Comparison of ENCODE assay signal across 8 cellular contexts in genomic region chr1:1291611-1292441, GRCh38. TPM values are rescaled to one million over a fixed set of nuclear protein-coding genes. Genes with fewer than 3 reads are reported as not detected.
A peak's percentile ranks its signal among the peaks of the same experiment; 100 is the strongest.
DNase-seq lines count a peak whose midpoint lies in the region; ATAC-seq and TF ChIP-seq lines count a peak whose summit lies in the region.

No MANE protein-coding gene starts in this region.

- H3K4me1 Mint-ChIP-seq in activated naive CD8-positive, alpha-beta T cell treated with anti-CD3 and anti-CD28 coated beads, Interleukin-2, amount 50 U/mL, for 24 hours, result no peaks in the 10 kb centered on the region

- H3K4me1 ChIP-seq in right cardiac atrium (ENCODE audit: control insufficient read depth, insufficient read depth, low read length) (no peaks in the 10 kb centered on the region), spleen (peaks cover 0 to 22% (median 10%) of the 10 kb centered on the region in 6 donors)

- H3K27me3 ChIP-seq in right cardiac atrium (ENCODE audit: control insufficient read depth, insufficient read depth) (no peaks in the 10 kb centered on the region), spleen (replicated peaks in 1 of 7) (peaks cover 0 to 12% (median 0%) of the 10 kb centered on the region in 7 donors)

- peaks cover 0 to 42% (median 4%) of the 10 kb centered on the region in 6 donors for H3K36me3 ChIP-seq in spleen

- intact Hi-C loops in right cardiac atrium (cut with DNase I), result loop anchor here in 3 of 4 donors (5.0 to 10.0 kb wide), 2 partner anchors 167 to 170 kb away; no protein-coding TSS in a partner anchor
- intact Hi-C loops in spleen (cut with DNase I; ENCODE audit: low total_unique reads), result loop anchor here (2.0 kb wide), 1 partner anchor 169 kb away; no protein-coding TSS in a partner anchor

- WGBS in right cardiac atrium, result 39% methylated on average over 43 of the region's 43 CpGs
- 39 to 72% (median 51%) methylated on average over 34 to 43 of the region's 43 CpGs for WGBS in spleen, 5 donors

- H3K27ac Mint-ChIP-seq in activated naive CD8-positive, alpha-beta T cell treated with anti-CD3 and anti-CD28 coated beads, Interleukin-2, amount 50 U/mL, for 24 hours, result no peak overlapping the region

- H3K4me3 ChIP-seq in GM12864 (ENCODE audit: low read depth, low read length), result no peak overlapping the region
- no peak overlapping the region for H3K4me3 ChIP-seq in right cardiac atrium (ENCODE audit: low read length)
- no peak overlapping the region for H3K4me3 ChIP-seq in spleen

- H3K27me3 Mint-ChIP-seq in activated naive CD8-positive, alpha-beta T cell treated with anti-CD3 and anti-CD28 coated beads, Interleukin-2, amount 50 U/mL, for 24 hours, result no peaks in the 10 kb centered on the region

- TF ChIP-seq CTCF in GM12864 (IDR thresholded peaks at IDR 0.05; ENCODE audit: low read depth, low read length, missing control alignments) (peak; percentile 64), spleen (IDR thresholded peaks at IDR 0.05 in 8 of 11, conservative IDR thresholded peaks at IDR 0.05 in 3 of 11) (peak; percentile 63 to 85 (median 78))

- no peaks in the 10 kb centered on the region for H3K9me3 ChIP-seq in right cardiac atrium (ENCODE audit: control insufficient read depth, low read length)
- H3K9me3 ChIP-seq in spleen, result no peaks in the 10 kb centered on the region

- H3K27ac ChIP-seq in right cardiac atrium (ENCODE audit: low read length), result no peak overlapping the region
- H3K27ac ChIP-seq in spleen, result no peak overlapping the region

- no peak for TF ChIP-seq POLR2A in spleen (IDR thresholded peaks at IDR 0.05)

- DNase-seq in GM12864 (ENCODE audit: low read depth), result no peak
- DNase-seq in MV-4-11 (lab: John Stamatoyannopoulos, UW), result peak; percentile 28
- peak; percentile 18 for DNase-seq in SKM-1 treated with dmso at 0.1 percent for 144 hours (lab: John Stamatoyannopoulos, UW; ENCODE audit: unreplicated experiment)
- DNase-seq in activated naive CD8-positive, alpha-beta T cell treated with anti-CD3 and anti-CD28 coated beads, Interleukin-2, amount 50 U/mL, for 24 hours, result peak; percentile 61
- peak; percentile 65 to 89 (median 83) for DNase-seq in right cardiac atrium
- peak; percentile 92 for DNase-seq in spleen
- no peak for DNase-seq in cortex of kidney (lab: John Stamatoyannopoulos, UW)

- no peak overlapping the region for H3K4me3 Mint-ChIP-seq in activated naive CD8-positive, alpha-beta T cell treated with anti-CD3 and anti-CD28 coated beads, Interleukin-2, amount 50 U/mL, for 24 hours

- no peak for ATAC-seq in activated naive CD8-positive, alpha-beta T cell treated with anti-CD3 and anti-CD28 coated beads, Interleukin-2, amount 50 U/mL, for 24 hours
- ATAC-seq in right cardiac atrium (peak; percentile 55 to 64), GM21717 (IDR thresholded peaks at IDR 0.05; ENCODE audit: unreplicated experiment) (no peak)

- H3K9me3 Mint-ChIP-seq in activated naive CD8-positive, alpha-beta T cell treated with anti-CD3 and anti-CD28 coated beads, Interleukin-2, amount 50 U/mL, for 24 hours, result no peaks in the 10 kb centered on the region

- no peaks in the 10 kb centered on the region for H3K36me3 Mint-ChIP-seq in activated naive CD8-positive, alpha-beta T cell treated with anti-CD3 and anti-CD28 coated beads, Interleukin-2, amount 50 U/mL, for 24 hours (ENCODE audit: low read depth)

RNA-seq across cellular contexts. Expression of gene SCNN1D, which starts 11.6 kb away (rescaled TPM):
- total RNA-seq in right cardiac atrium (1 to 10 TPM; 2.7 to 6.2 (median 4.8) TPM), spleen (10 to 100 TPM in 1 of 7 donors, 1 to 10 TPM in 6; 2.5 to 10.5 (median 3.4) TPM)
- polyA plus RNA-seq in right cardiac atrium (3.4 TPM), spleen (10 to 100 TPM in 2 of 3 donors, 1 to 10 TPM in 1; 3.7 to 16.9 (median 11.9) TPM)

RNA-seq across cellular contexts. Expression of gene ACAP3, which starts 15.9 kb away (rescaled TPM):
- 10 to 100 TPM; 33.1 to 61.8 (median 42.8) TPM for total RNA-seq in right cardiac atrium
- polyA plus RNA-seq in right cardiac atrium, result 37.4 TPM
- total RNA-seq in spleen, result 10 to 100 TPM; 33.0 to 62.3 (median 41.7) TPM
- polyA plus RNA-seq in spleen, result 10 to 100 TPM; 12.6 to 89.7 (median 32.6) TPM

RNA-seq across cellular contexts. Expression of gene PUSL1, which starts 16.6 kb away (rescaled TPM):
- total RNA-seq in right cardiac atrium (10 to 100 TPM; 11.3 to 14.1 (median 12.5) TPM), spleen (10 to 100 TPM; 11.4 to 22.9 (median 13.9) TPM)
- polyA plus RNA-seq in right cardiac atrium (13.1 TPM), spleen (10 to 100 TPM in 2 of 3 donors, 1 to 10 TPM in 1; 9.8 to 17.8 (median 10.5) TPM)

RNA-seq across cellular contexts. Expression of gene UBE2J2, which starts 18.2 kb away (rescaled TPM):
- total RNA-seq in right cardiac atrium (10 to 100 TPM; 34.9 to 41.2 (median 37.1) TPM), spleen (10 to 100 TPM; 39.1 to 69.7 (median 56.5) TPM)
- polyA plus RNA-seq in right cardiac atrium (38.4 TPM), spleen (10 to 100 TPM; 39.2 to 66.9 (median 54.0) TPM)

RNA-seq across cellular contexts. Expression of gene INTS11, which starts 32.6 kb away (rescaled TPM):
- total RNA-seq in right cardiac atrium (10 to 100 TPM; 53.1 to 61.7 (median 58.7) TPM), spleen (100 to 1,000 TPM in 4 of 7 donors, 10 to 100 TPM in 3; 89.2 to 114 (median 100) TPM)
- polyA plus RNA-seq in right cardiac atrium (70.3 TPM), spleen (100 to 1,000 TPM; 106 to 203 (median 202) TPM)

Comparison
In these comparisons a context has a peak if more than half of its experiments do, and no peak if none do; other contexts are left out.
1. DNase-seq: peak in MV-4-11 (single experiment), SKM-1 treated with dmso at 0.1 percent for 144 hours (single experiment), activated naive CD8-positive, alpha-beta T cell treated with anti-CD3 and anti-CD28 coated beads, Interleukin-2, amount 50 U/mL, for 24 hours (single experiment), right cardiac atrium (3 of 3) and spleen (single experiment); none in GM12864 (single experiment) and cortex of kidney (single experiment).
2. ATAC-seq: peak in right cardiac atrium (2 of 2); none in activated naive CD8-positive, alpha-beta T cell treated with anti-CD3 and anti-CD28 coated beads, Interleukin-2, amount 50 U/mL, for 24 hours (single experiment) and GM21717 (single experiment).